In the genomic region with DNA sequence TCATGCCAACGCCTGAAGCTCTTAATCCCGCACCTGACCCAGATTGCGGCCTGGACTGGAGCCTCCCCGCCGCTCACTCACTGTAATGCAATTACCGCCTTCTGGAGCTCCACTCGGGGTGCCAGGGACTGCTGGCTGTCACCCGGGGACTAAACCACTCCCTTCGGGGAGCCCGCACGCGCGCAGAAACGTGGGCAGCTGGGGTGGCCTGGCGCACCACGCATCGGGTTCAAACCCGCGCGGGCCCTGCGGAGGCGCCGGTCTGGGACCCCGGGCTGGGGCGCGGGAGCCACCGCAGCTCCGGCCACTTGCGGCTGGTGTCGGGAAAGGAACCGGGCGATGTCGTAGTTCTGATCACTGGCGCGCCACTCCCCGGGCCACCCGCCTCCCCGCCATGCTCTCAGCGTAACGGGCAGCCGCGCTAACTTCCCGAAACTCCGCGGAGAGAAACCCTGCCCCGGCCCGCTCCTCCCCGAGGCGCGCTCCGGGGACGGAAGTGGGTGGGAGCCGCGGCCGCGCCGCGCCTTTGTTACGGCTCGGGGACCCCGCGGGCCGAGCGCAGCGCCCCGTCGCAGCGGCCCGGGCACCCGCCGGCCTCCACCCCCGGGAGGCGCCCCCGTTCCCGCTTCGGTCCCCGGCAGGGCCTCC, we compare ENCODE assay signal across 8 cellular contexts.
DNase-seq lines count a peak whose midpoint lies in the region; ATAC-seq, FAIRE-seq and TF ChIP-seq lines count a peak whose summit lies in the region.

No MANE protein-coding gene starts in this region.

- H3K9me3 ChIP-seq in A549 (no peaks in the 10 kb centered on the region), heart left ventricle (no peaks in the 10 kb centered on the region), prostate gland (no peaks in the 10 kb centered on the region)

- intact Hi-C loops in heart left ventricle (cut with DNase I) = loop anchor here in 9 of 10 donors (5.0 to 10.0 kb wide), 15 partner anchors 43 to 220 kb away; partner anchors contain the start of gene SVIL (in 5 of the 9)
- intact Hi-C loops in prostate gland (cut with DNase I) = loop anchor here (2.0 to 10.0 kb wide), 4 partner anchors 103 to 220 kb away; partner anchors contain the start of gene SVIL

- peak overlapping the region; percentile 61 for H3K27ac Mint-ChIP-seq in activated naive CD4-positive, alpha-beta T cell treated with anti-CD3 and anti-CD28 coated beads, Interleukin-2, amount 50 U/mL, for 24 hours

- H3K9me3 Mint-ChIP-seq in activated naive CD4-positive, alpha-beta T cell treated with anti-CD3 and anti-CD28 coated beads, Interleukin-2, amount 50 U/mL, for 24 hours = no peaks in the 10 kb centered on the region

- no peaks in the 10 kb centered on the region for H3K27me3 Mint-ChIP-seq in activated naive CD4-positive, alpha-beta T cell treated with anti-CD3 and anti-CD28 coated beads, Interleukin-2, amount 50 U/mL, for 24 hours

- FAIRE-seq in A549 (lab: Jason Lieb, UNC) = no peak

- H3K36me3 ChIP-seq in heart left ventricle = no peaks in the 10 kb centered on the region
- no peaks in the 10 kb centered on the region for H3K36me3 ChIP-seq in prostate gland

- H3K4me3 Mint-ChIP-seq in activated naive CD4-positive, alpha-beta T cell treated with anti-CD3 and anti-CD28 coated beads, Interleukin-2, amount 50 U/mL, for 24 hours = peak overlapping the region; percentile 90

- peaks cover 48% of the 10 kb centered on the region for H3K4me1 Mint-ChIP-seq in activated naive CD4-positive, alpha-beta T cell treated with anti-CD3 and anti-CD28 coated beads, Interleukin-2, amount 50 U/mL, for 24 hours

- peak; percentile 36 to 40 for DNase-seq in A549 (ENCODE audit: low read depth in 1 of 2, low spot score in 1 of 2)
- peak; percentile 67 for DNase-seq in RPMI7951 (ENCODE audit: low read depth)
- peak; percentile 78 to 88 (median 80) for DNase-seq in heart left ventricle
- DNase-seq in prostate gland (ENCODE audit: low spot score) = peak; percentile 33
- DNase-seq in NCI-H226 = no peak

- peaks cover 3% of the 10 kb centered on the region for H3K36me3 Mint-ChIP-seq in activated naive CD4-positive, alpha-beta T cell treated with anti-CD3 and anti-CD28 coated beads, Interleukin-2, amount 50 U/mL, for 24 hours

- H3K27ac ChIP-seq in A549 (peak overlapping the region; percentile 91 to 97), heart left ventricle (peak overlapping the region; percentile 85 to 98 (median 93)), prostate gland (peak overlapping the region; percentile 95)

- no peaks in the 10 kb centered on the region for H3K27me3 ChIP-seq in heart left ventricle
- H3K27me3 ChIP-seq in prostate gland (replicated peaks; ENCODE audit: insufficient read depth) = no peaks in the 10 kb centered on the region

- 19% methylated on average over 9 of the region's 77 CpGs for WGBS in A549 (ENCODE audit: missing lambda C conversion rate)
- 1 to 9% (median 2%) methylated on average over 4 to 77 of the region's 77 CpGs for WGBS in heart left ventricle, 4 donors
- WGBS in prostate gland = under 1% methylated on average over 64 of the region's 77 CpGs

- H3K4me1 ChIP-seq in A549 (peaks cover 12% of the 10 kb centered on the region; the same call in 2 of the 3 replicates), heart left ventricle (peaks cover 0 to 26% (median 14%) of the 10 kb centered on the region in 12 donors), prostate gland (replicated peaks) (no peaks in the 10 kb centered on the region)

- TF ChIP-seq CTCF in A549 (IDR thresholded peaks at IDR 0.05) (no peak), heart left ventricle (IDR thresholded peaks at IDR 0.05) (no peak), prostate gland (IDR thresholded peaks at IDR 0.05) (no peak)

- CTCF ChIA-PET in A549 (lab: Yijun Ruan, JAX) = interaction anchor here (0.7 to 2.8 kb wide), 37 partner anchors 9 to 306 kb away, joined by 3 to 17 read pairs (median 4); no protein-coding TSS in a partner anchor

- POLR2A ChIA-PET in A549 (lab: Yijun Ruan, JAX) = interaction anchor here (1.0 to 1.5 kb wide), 2 partner anchors 21 to 76 kb away, joined by 3 to 5 read pairs; no protein-coding TSS in a partner anchor

- ATAC-seq in A549 (peak; percentile 6 to 44; a peak in 5 of 6 replicates), GM18858 (IDR thresholded peaks at IDR 0.05; ENCODE audit: unreplicated experiment) (peak; percentile 24), HG03064 (IDR thresholded peaks at IDR 0.05; ENCODE audit: low read depth, unreplicated experiment) (peak; percentile 49), heart left ventricle (peak; percentile 22 to 73 (median 58))

- TF ChIP-seq RAD21 in A549 (conservative IDR thresholded peaks at IDR 0.05 in 1 of 2, IDR thresholded peaks at IDR 0.05 in 1 of 2) = no peak

- H3K4me3 ChIP-seq in A549 (peak overlapping the region; percentile 89), heart left ventricle (peak overlapping the region; percentile 42 to 94 (median 85)), prostate gland (peak overlapping the region; percentile 79 to 86)

- no peak for TF ChIP-seq EP300 in A549 (IDR thresholded peaks at IDR 0.05)

- no peak; the same call in 1 of the 2 replicates for TF ChIP-seq POLR2A in A549 (IDR thresholded peaks at IDR 0.05; ENCODE audit: low read length)
- no peak for TF ChIP-seq POLR2A in heart left ventricle (IDR thresholded peaks at IDR 0.05)
- no peak for TF ChIP-seq POLR2A in prostate gland (IDR thresholded peaks at IDR 0.05)

- peak overlapping the region; percentile 82 for H3K4me2 ChIP-seq in A549

TF ChIP-seq in A549, 52 proteins besides CTCF, POLR2A, EP300 and RAD21:
- TF ChIP-seq HOXB5 (CRISPR knock-in tag; IDR thresholded peaks at IDR 0.05) = 0 out of 2 replicates have a peak, but pooled peaks have one; percentile 7
- TF ChIP-seq, protein P1, sequence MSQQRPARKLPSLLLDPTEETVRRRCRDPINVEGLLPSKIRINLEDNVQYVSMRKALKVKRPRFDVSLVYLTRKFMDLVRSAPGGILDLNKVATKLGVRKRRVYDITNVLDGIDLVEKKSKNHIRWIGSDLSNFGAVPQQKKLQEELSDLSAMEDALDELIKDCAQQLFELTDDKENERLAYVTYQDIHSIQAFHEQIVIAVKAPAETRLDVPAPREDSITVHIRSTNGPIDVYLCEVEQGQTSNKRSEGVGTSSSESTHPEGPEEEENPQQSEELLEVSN (IDR thresholded peaks at IDR 0.05; ENCODE audit: borderline replicate concordance, low read depth) = peak; percentile 7; the same call in 1 of the 2 replicates
- TF ChIP-seq, protein P2, sequence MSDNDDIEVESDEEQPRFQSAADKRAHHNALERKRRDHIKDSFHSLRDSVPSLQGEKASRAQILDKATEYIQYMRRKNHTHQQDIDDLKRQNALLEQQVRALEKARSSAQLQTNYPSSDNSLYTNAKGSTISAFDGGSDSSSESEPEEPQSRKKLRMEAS (IDR thresholded peaks at IDR 0.05) = no peak; the same call in 1 of the 2 replicates
TF ChIP-seq in A549: peak in this region for 2.
